33 cellular contexts compared by ENCODE assay signal in genomic region chr6:29399525-29399924, GRCh38. TPM values are rescaled to one million over a fixed set of nuclear protein-coding genes. Genes with fewer than 3 reads are reported as not detected.
"Had no signal": no experiment of that assay in that cellular context is flagged by ENCODE, and none has a peak within 500 bp of the region (broad histone marks: within the 10 kb centered on the region; RNA-seq: fewer than 3 reads in every experiment).

No MANE protein-coding gene starts in this region.

- H3K36me3 ChIP-seq: adrenal gland, brain microvascular endothelial cell, breast epithelium had no signal

- H3K27me3 ChIP-seq: adrenal gland, body of pancreas, brain microvascular endothelial cell, breast epithelium had no signal

- H3K4me1 ChIP-seq: adrenal gland, body of pancreas, breast epithelium had no signal

- ATAC-seq: activated CD8-positive, alpha-beta T cell treated with anti-CD3 and anti-CD28 coated beads for 36 hours; activated naive CD4-positive, alpha-beta T cell treated with anti-CD3 and anti-CD28 coated beads, Interleukin-2, amount 50 U/mL, for 72 hours; activated T-cell treated with anti-CD3 and anti-CD28 coated beads, Interleukin-2, amount 50 U/mL, for 4 hours; body of pancreas had no signal

- H3K9me3 ChIP-seq: adrenal gland, body of pancreas, breast epithelium had no signal

- H3K4me3 ChIP-seq: adrenal gland, body of pancreas, breast epithelium had no signal

- DNase-seq: activated B cell treated with CpG ODN at 0.5 μM for 24 hours; activated CD4-positive, alpha-beta memory T cell treated with anti-CD3 and anti-CD28 coated beads for 36 hours; activated CD4-positive, alpha-beta T cell treated with anti-CD3 and anti-CD28 coated beads for 4 hours; activated CD4-positive, alpha-beta T cell treated with anti-CD3 and anti-CD28 coated beads, Interleukin-2, amount 10 ng/mL, durations not matched to agents 24 days and 14 days; activated CD4-positive, alpha-beta T cell treated with anti-CD3 and anti-CD28 coated beads, Interleukin-2, amount 50 U/mL, for 1 hour; activated CD4-positive, alpha-beta T cell treated with anti-CD3 and anti-CD28 coated beads, Interleukin-2, amount 50 U/mL, for 4 hours; activated CD4-positive, CD25-positive, alpha-beta regulatory T cell treated with anti-CD3 and anti-CD28 coated beads, Interleukin-2, amount 50 U/mL, for 72 hours; activated CD8-positive, alpha-beta memory T cell treated with anti-CD3 and anti-CD28 coated beads, Interleukin-2, amount 50 U/mL, for 4 hours; activated CD8-positive, alpha-beta T cell treated with anti-CD3 and anti-CD28 coated beads for 36 hours; activated effector memory CD4-positive, alpha-beta T cell treated with Interleukin-2 at 50 U/mL for 16 hours; activated gamma-delta T cell; activated naive CD4-positive, alpha-beta T cell treated with anti-CD3 and anti-CD28 coated beads, Interleukin-2, amount 10 ng/mL, durations not matched to agents 7 days and 5 days; activated naive CD4-positive, alpha-beta T cell treated with Interleukin-2 at 50 U/mL for 16 hours; activated naive CD8-positive, alpha-beta T cell treated with anti-CD3 and anti-CD28 coated beads for 36 hours; activated T-cell treated with anti-CD3 and anti-CD28 coated beads for 4 hours; activated T-cell treated with anti-CD3 and anti-CD28 coated beads, Interleukin-2, amount 50 U/mL, for 1 hour; activated T-cell treated with anti-CD3 and anti-CD28 coated beads, Interleukin-2, amount 50 U/mL, for 4 hours; adrenal gland; amniotic stem cell; aorta; body of pancreas; brain microvascular endothelial cell; central memory CD4-positive, alpha-beta T cell; T-helper 2 cell; T-helper 9 cell had no signal

- H3K27ac ChIP-seq: adrenal gland, body of pancreas, brain microvascular endothelial cell, breast epithelium, VCaP had no signal

RNA-seq across cellular contexts. Expression of gene OR12D2, which starts 4.1 kb away (rescaled TPM):
- total RNA-seq: activated B cell treated with CpG ODN at 0.5 μM for 24 hours; activated CD4-positive, alpha-beta memory T cell treated with anti-CD3 and anti-CD28 coated beads for 36 hours; activated CD4-positive, alpha-beta T cell treated with anti-CD3 and anti-CD28 coated beads, Interleukin-2, amount 10 ng/mL, durations not matched to agents 24 days and 14 days; activated CD8-positive, alpha-beta memory T cell treated with anti-CD3 and anti-CD28 coated beads for 36 hours; activated CD8-positive, alpha-beta T cell treated with anti-CD3 and anti-CD28 coated beads for 36 hours; activated naive CD4-positive, alpha-beta T cell treated with anti-CD3 and anti-CD28 coated beads, Interleukin-2, amount 50 U/mL, for 72 hours; activated naive CD8-positive, alpha-beta T cell treated with anti-CD3 and anti-CD28 coated beads for 36 hours; activated T-cell treated with anti-CD3 and anti-CD28 coated beads, Interleukin-2, amount 50 U/mL, for 4 hours; activated T-helper 2 cell treated with anti-CD3 and anti-CD28 coated beads, Interferon-gamma antibody, Interleukin-2, Interleukin-4, amounts not matched to agents 10 μg/mL and 5 μg/mL and 100 μg/mL, durations not matched to agents 14 hours and 24 hours and 36 hours; adrenal gland; aorta; astrocyte; body of pancreas; breast epithelium; cardiac septum; cerebellum had no signal
- polyA plus RNA-seq: adrenal gland, aorta had no signal

RNA-seq across cellular contexts. Expression of gene OR12D1, which starts 15.2 kb away (rescaled TPM):
- total RNA-seq: activated B cell treated with CpG ODN at 0.5 μM for 24 hours; activated CD4-positive, alpha-beta memory T cell treated with anti-CD3 and anti-CD28 coated beads for 36 hours; activated CD4-positive, alpha-beta T cell treated with anti-CD3 and anti-CD28 coated beads, Interleukin-2, amount 10 ng/mL, durations not matched to agents 24 days and 14 days; activated CD8-positive, alpha-beta memory T cell treated with anti-CD3 and anti-CD28 coated beads for 36 hours; activated CD8-positive, alpha-beta T cell treated with anti-CD3 and anti-CD28 coated beads for 36 hours; activated naive CD4-positive, alpha-beta T cell treated with anti-CD3 and anti-CD28 coated beads, Interleukin-2, amount 50 U/mL, for 72 hours; activated naive CD8-positive, alpha-beta T cell treated with anti-CD3 and anti-CD28 coated beads for 36 hours; activated T-cell treated with anti-CD3 and anti-CD28 coated beads, Interleukin-2, amount 50 U/mL, for 4 hours; activated T-helper 2 cell treated with anti-CD3 and anti-CD28 coated beads, Interferon-gamma antibody, Interleukin-2, Interleukin-4, amounts not matched to agents 10 μg/mL and 5 μg/mL and 100 μg/mL, durations not matched to agents 14 hours and 24 hours and 36 hours; adrenal gland; aorta; astrocyte; body of pancreas; breast epithelium; cardiac septum; cerebellum had no signal
- polyA plus RNA-seq: adrenal gland, aorta had no signal

RNA-seq across cellular contexts. Expression of gene OR12D3, which starts 24.4 kb away (rescaled TPM):
- total RNA-seq: activated B cell treated with CpG ODN at 0.5 μM for 24 hours; activated CD4-positive, alpha-beta memory T cell treated with anti-CD3 and anti-CD28 coated beads for 36 hours; activated CD4-positive, alpha-beta T cell treated with anti-CD3 and anti-CD28 coated beads, Interleukin-2, amount 10 ng/mL, durations not matched to agents 24 days and 14 days; activated CD8-positive, alpha-beta memory T cell treated with anti-CD3 and anti-CD28 coated beads for 36 hours; activated CD8-positive, alpha-beta T cell treated with anti-CD3 and anti-CD28 coated beads for 36 hours; activated naive CD4-positive, alpha-beta T cell treated with anti-CD3 and anti-CD28 coated beads, Interleukin-2, amount 50 U/mL, for 72 hours; activated naive CD8-positive, alpha-beta T cell treated with anti-CD3 and anti-CD28 coated beads for 36 hours; activated T-cell treated with anti-CD3 and anti-CD28 coated beads, Interleukin-2, amount 50 U/mL, for 4 hours; activated T-helper 2 cell treated with anti-CD3 and anti-CD28 coated beads, Interferon-gamma antibody, Interleukin-2, Interleukin-4, amounts not matched to agents 10 μg/mL and 5 μg/mL and 100 μg/mL, durations not matched to agents 14 hours and 24 hours and 36 hours; adrenal gland; aorta; astrocyte; body of pancreas; breast epithelium; cardiac septum; cerebellum had no signal
- polyA plus RNA-seq: adrenal gland, aorta had no signal

RNA-seq across cellular contexts. Expression of gene OR5V1, which starts 30.9 kb away (rescaled TPM):
- total RNA-seq: activated B cell treated with CpG ODN at 0.5 μM for 24 hours; activated CD4-positive, alpha-beta memory T cell treated with anti-CD3 and anti-CD28 coated beads for 36 hours; activated CD4-positive, alpha-beta T cell treated with anti-CD3 and anti-CD28 coated beads, Interleukin-2, amount 10 ng/mL, durations not matched to agents 24 days and 14 days; activated CD8-positive, alpha-beta memory T cell treated with anti-CD3 and anti-CD28 coated beads for 36 hours; activated CD8-positive, alpha-beta T cell treated with anti-CD3 and anti-CD28 coated beads for 36 hours; activated naive CD4-positive, alpha-beta T cell treated with anti-CD3 and anti-CD28 coated beads, Interleukin-2, amount 50 U/mL, for 72 hours; activated naive CD8-positive, alpha-beta T cell treated with anti-CD3 and anti-CD28 coated beads for 36 hours; activated T-cell treated with anti-CD3 and anti-CD28 coated beads, Interleukin-2, amount 50 U/mL, for 4 hours; activated T-helper 2 cell treated with anti-CD3 and anti-CD28 coated beads, Interferon-gamma antibody, Interleukin-2, Interleukin-4, amounts not matched to agents 10 μg/mL and 5 μg/mL and 100 μg/mL, durations not matched to agents 14 hours and 24 hours and 36 hours; adrenal gland; aorta; astrocyte; body of pancreas; breast epithelium; cardiac septum; cerebellum had no signal
- polyA plus RNA-seq: adrenal gland, aorta had no signal

RNA-seq across cellular contexts. Expression of gene OR10C1, which starts 39.6 kb away (rescaled TPM):
- total RNA-seq: activated B cell treated with CpG ODN at 0.5 μM for 24 hours; activated CD4-positive, alpha-beta memory T cell treated with anti-CD3 and anti-CD28 coated beads for 36 hours; activated CD4-positive, alpha-beta T cell treated with anti-CD3 and anti-CD28 coated beads, Interleukin-2, amount 10 ng/mL, durations not matched to agents 24 days and 14 days; activated CD8-positive, alpha-beta memory T cell treated with anti-CD3 and anti-CD28 coated beads for 36 hours; activated CD8-positive, alpha-beta T cell treated with anti-CD3 and anti-CD28 coated beads for 36 hours; activated naive CD4-positive, alpha-beta T cell treated with anti-CD3 and anti-CD28 coated beads, Interleukin-2, amount 50 U/mL, for 72 hours; activated naive CD8-positive, alpha-beta T cell treated with anti-CD3 and anti-CD28 coated beads for 36 hours; activated T-cell treated with anti-CD3 and anti-CD28 coated beads, Interleukin-2, amount 50 U/mL, for 4 hours; activated T-helper 2 cell treated with anti-CD3 and anti-CD28 coated beads, Interferon-gamma antibody, Interleukin-2, Interleukin-4, amounts not matched to agents 10 μg/mL and 5 μg/mL and 100 μg/mL, durations not matched to agents 14 hours and 24 hours and 36 hours; adrenal gland; aorta; astrocyte; body of pancreas; breast epithelium; cardiac septum; cerebellum had no signal
- polyA plus RNA-seq: adrenal gland, aorta had no signal
